27 cellular contexts compared by ENCODE assay signal in the genomic region with DNA sequence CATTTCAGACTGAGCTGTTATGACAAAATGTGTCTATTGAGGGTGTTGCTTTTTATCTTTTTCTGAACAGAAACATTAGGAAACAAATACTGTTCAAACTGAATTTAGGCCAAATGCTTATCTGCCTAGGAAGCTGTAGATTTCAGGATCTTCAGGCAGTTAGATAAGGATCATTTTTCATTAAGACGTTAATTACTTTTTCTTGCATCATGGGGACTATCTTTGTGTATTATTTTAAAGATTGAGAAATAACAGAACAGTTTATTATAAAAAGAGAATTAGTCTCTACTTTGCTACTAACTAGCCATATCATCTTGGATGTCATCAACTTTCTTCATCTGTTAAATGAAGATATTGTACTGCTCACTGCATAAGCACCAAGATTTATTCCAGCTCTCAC.
"Had no signal": no experiment of that assay in that cellular context is flagged by ENCODE, and none has a peak within 500 bp of the region (broad histone marks: within the 10 kb centered on the region; RNA-seq: fewer than 3 reads in every experiment).

No MANE protein-coding gene starts in this region.

- H3K4me3 ChIP-seq: cardiac muscle cell had no signal

- DNase-seq: activated CD4-positive, alpha-beta T cell treated with anti-CD3 and anti-CD28 coated beads for 4 hours; activated CD8-positive, alpha-beta memory T cell treated with anti-CD3 and anti-CD28 coated beads, Interleukin-2, amount 50 U/mL, for 4 hours; activated CD8-positive, alpha-beta T cell treated with anti-CD3 and anti-CD28 coated beads for 36 hours; activated effector memory CD4-positive, alpha-beta T cell treated with Interleukin-2 at 50 U/mL for 16 hours; activated naive CD4-positive, alpha-beta T cell treated with Interleukin-2 at 50 U/mL for 16 hours; activated naive CD8-positive, alpha-beta T cell treated with anti-CD3 and anti-CD28 coated beads, Interleukin-2, amount 50 U/mL, for 24 hours; amygdala; brain microvascular endothelial cell; cerebellar nuclear complex; MV-4-11; NCI-H1092 treated with DMSO at 0.1 percent for 48 hours; NCI-H1417 treated with DMSO at 0.1 percent for 48 hours; NCI-H1694; NCI-H2029 treated with DMSO at 0.1 percent for 48 hours; NCI-H345; NCI-H510A; NCI-H526 treated with DMSO at 0.1 percent for 48 hours; NCI-H82; OCI-M1; RPMI8226; T-helper 9 cell; WERI-Rb-1 had no signal

- H3K36me3 ChIP-seq: brain microvascular endothelial cell, cardiac muscle cell, WERI-Rb-1 had no signal

- H3K9ac ChIP-seq: KMS-11 had no signal

- H3K27me3 ChIP-seq: brain microvascular endothelial cell, cardiac muscle cell had no signal

- H3K27ac ChIP-seq: brain microvascular endothelial cell, cardiac muscle cell, KMS-11, WERI-Rb-1 had no signal

- H3K4me2 ChIP-seq: KMS-11 had no signal

- ATAC-seq: activated CD8-positive, alpha-beta T cell treated with anti-CD3 and anti-CD28 coated beads for 36 hours; activated naive CD4-positive, alpha-beta T cell treated with anti-CD3 and anti-CD28 coated beads, Interleukin-2, amount 50 U/mL, for 72 hours; activated naive CD8-positive, alpha-beta T cell treated with anti-CD3 and anti-CD28 coated beads, Interleukin-2, amount 50 U/mL, for 24 hours; Panc1; Right ventricle myocardium inferior had no signal
